In the genomic region with DNA sequence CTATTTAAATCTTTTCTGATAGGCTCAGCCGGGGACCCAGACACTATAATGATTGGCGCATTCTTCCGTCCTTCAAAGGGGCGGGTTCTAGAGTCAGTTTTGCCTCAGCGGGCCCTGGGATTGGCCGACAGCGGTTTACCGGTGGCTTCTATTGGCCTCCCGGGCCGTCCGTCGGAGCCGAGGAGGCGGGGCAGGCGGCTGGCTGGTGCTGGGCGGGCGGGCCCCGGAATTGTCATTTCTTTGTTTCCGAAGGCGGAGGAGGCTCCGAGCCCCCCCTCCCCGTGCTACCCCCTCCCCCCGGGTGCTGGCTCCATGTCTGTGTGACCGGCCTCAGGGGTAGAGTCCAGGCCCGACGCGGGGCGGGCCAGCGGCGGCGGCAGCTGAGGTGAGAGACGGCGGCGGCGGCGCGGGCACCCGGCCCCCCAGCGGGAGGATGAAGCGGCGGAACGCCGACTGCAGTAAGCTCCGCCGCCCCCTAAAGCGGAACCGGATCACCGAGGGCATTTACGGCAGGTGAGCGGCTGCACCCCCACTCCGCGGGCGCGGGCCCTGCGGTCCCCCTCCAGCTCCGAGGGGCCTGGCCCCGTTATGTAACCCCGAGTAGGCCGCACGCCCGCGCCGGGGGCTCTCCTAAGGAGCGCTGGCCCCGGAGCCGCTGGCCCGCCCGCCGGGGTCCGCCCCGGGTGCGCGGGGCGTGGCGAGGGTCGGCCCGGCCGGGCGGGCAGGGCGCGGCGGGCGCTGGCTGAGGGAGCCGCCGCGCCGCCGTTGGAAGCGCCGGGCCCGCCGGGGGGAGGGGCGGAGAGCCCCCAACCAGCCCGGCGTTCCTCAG, we compare ENCODE assay signal across 8 cellular contexts. TPM values are rescaled to one million over a fixed set of nuclear protein-coding genes. Genes with fewer than 3 reads are reported as not detected.
DNase-seq lines count a peak whose midpoint lies in the region; ATAC-seq and TF ChIP-seq lines count a peak whose summit lies in the region.

A gene with protein sequence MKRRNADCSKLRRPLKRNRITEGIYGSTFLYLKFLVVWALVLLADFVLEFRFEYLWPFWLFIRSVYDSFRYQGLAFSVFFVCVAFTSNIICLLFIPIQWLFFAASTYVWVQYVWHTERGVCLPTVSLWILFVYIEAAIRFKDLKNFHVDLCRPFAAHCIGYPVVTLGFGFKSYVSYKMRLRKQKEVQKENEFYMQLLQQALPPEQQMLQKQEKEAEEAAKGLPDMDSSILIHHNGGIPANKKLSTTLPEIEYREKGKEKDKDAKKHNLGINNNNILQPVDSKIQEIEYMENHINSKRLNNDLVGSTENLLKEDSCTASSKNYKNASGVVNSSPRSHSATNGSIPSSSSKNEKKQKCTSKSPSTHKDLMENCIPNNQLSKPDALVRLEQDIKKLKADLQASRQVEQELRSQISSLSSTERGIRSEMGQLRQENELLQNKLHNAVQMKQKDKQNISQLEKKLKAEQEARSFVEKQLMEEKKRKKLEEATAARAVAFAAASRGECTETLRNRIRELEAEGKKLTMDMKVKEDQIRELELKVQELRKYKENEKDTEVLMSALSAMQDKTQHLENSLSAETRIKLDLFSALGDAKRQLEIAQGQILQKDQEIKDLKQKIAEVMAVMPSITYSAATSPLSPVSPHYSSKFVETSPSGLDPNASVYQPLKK (plus strand): TSS at position 232 of the 829 bp plus-strand sequence. CDS start 202 bp downstream, at position 434.

- peak within 1 kb of the TSS; percentile 96 to 100 (median 100) for H3K27ac Mint-ChIP-seq in naive thymus-derived CD4-positive, alpha-beta T cell
- H3K27ac Mint-ChIP-seq in stimulated activated memory B cell treated with anti-CD40 and anti-IgM and Interleukin-4, amounts not matched to agents 10 μg/mL and 1 μg/mL and 100 μg/mL, for 72 hours = peak within 1 kb of the TSS; percentile 99

- TF ChIP-seq CTCF in fibroblast of mammary gland (conservative IDR thresholded peaks at IDR 0.05; ENCODE audit: control insufficient read depth, insufficient read depth, low read depth, low read length) = no peak

- H3K36me3 Mint-ChIP-seq in naive thymus-derived CD4-positive, alpha-beta T cell = peaks cover 0 to 5% (median 0%) of the 10 kb centered on the region in 5 donors
- no peaks in the 10 kb centered on the region for H3K36me3 Mint-ChIP-seq in stimulated activated memory B cell treated with anti-CD40 and anti-IgM and Interleukin-4, amounts not matched to agents 10 μg/mL and 1 μg/mL and 100 μg/mL, for 72 hours

- H3K9me3 Mint-ChIP-seq in naive thymus-derived CD4-positive, alpha-beta T cell = peaks cover 0 to 6% (median 0%) of the 10 kb centered on the region in 11 donors
- no peaks in the 10 kb centered on the region for H3K9me3 Mint-ChIP-seq in stimulated activated memory B cell treated with anti-CD40 and anti-IgM and Interleukin-4, amounts not matched to agents 10 μg/mL and 1 μg/mL and 100 μg/mL, for 72 hours

- H3K36me3 ChIP-seq in H7 (replicated peaks; ENCODE audit: control insufficient read depth, insufficient read depth, low read length) = no peaks in the 10 kb centered on the region
- H3K36me3 ChIP-seq in naive thymus-derived CD4-positive, alpha-beta T cell (ENCODE audit: control insufficient read depth in 2 of 3, insufficient read depth in 3 of 3, low read length in 3 of 3) = no peaks in the 10 kb centered on the region

- H3K4me3 Mint-ChIP-seq in naive thymus-derived CD4-positive, alpha-beta T cell = peak within 1 kb of the TSS; percentile 93 to 99 (median 98)
- peak within 1 kb of the TSS; percentile 94 for H3K4me3 Mint-ChIP-seq in stimulated activated memory B cell treated with anti-CD40 and anti-IgM and Interleukin-4, amounts not matched to agents 10 μg/mL and 1 μg/mL and 100 μg/mL, for 72 hours

- peaks cover 0 to 3% (median 0%) of the 10 kb centered on the region in 5 donors for H3K27me3 Mint-ChIP-seq in naive thymus-derived CD4-positive, alpha-beta T cell
- no peaks in the 10 kb centered on the region for H3K27me3 Mint-ChIP-seq in stimulated activated memory B cell treated with anti-CD40 and anti-IgM and Interleukin-4, amounts not matched to agents 10 μg/mL and 1 μg/mL and 100 μg/mL, for 72 hours

- POLR2A ChIA-PET in naive thymus-derived CD4-positive, alpha-beta T cell (lab: Charles Lee) = interaction anchor here (0.5 to 3.6 kb wide), 14 partner anchors 28 to 1167 kb away, joined by 3 to 24 read pairs (median 5); a partner anchor contains a TSS

- CTCF ChIA-PET in naive thymus-derived CD4-positive, alpha-beta T cell (lab: Charles Lee) = interaction anchor here (0.9 to 1.8 kb wide), 4 partner anchors 20 to 118 kb away, joined by 3 to 6 read pairs (median 5); no protein-coding TSS in a partner anchor

- peak; percentile 91 for ATAC-seq in naive thymus-derived CD4-positive, alpha-beta T cell
- ATAC-seq in stimulated activated memory B cell treated with anti-CD40 and anti-IgM and Interleukin-4, amounts not matched to agents 10 μg/mL and 1 μg/mL and 100 μg/mL, for 72 hours = peak; percentile 95

- DNase-seq in Daoy (ENCODE audit: low read depth) (peak; percentile 93), H7 (peak; percentile 99), M059J (ENCODE audit: low read depth) (peak; percentile 93), SHP77 (lab: John Stamatoyannopoulos, UW) (peak; percentile 93 to 94), fibroblast of mammary gland (ENCODE audit: low read depth) (peak; percentile 94)
- DNase-seq in activated T-helper 9 cell treated with anti-CD3 and anti-CD28 coated beads, Interleukin-2, amount 50 U/mL, for 16 hours (ENCODE audit: low read depth) = peak; percentile 94
- peak; percentile 93 to 99 (median 98) for DNase-seq in naive thymus-derived CD4-positive, alpha-beta T cell

- H3K9me3 ChIP-seq in naive thymus-derived CD4-positive, alpha-beta T cell (ENCODE audit: control insufficient read depth in 2 of 3, low read length in 3 of 3) = no peaks in the 10 kb centered on the region

- peak within 1 kb of the TSS; percentile 96 for H3K27ac ChIP-seq in naive thymus-derived CD4-positive, alpha-beta T cell (ENCODE audit: low read depth, low read length)

- peaks cover 30 to 33% of the 10 kb centered on the region in 2 donors for H3K4me1 ChIP-seq in naive thymus-derived CD4-positive, alpha-beta T cell (ENCODE audit: control insufficient read depth in 2 of 2, insufficient read depth in 2 of 2, low read length in 2 of 2)

- H3K4me1 Mint-ChIP-seq in naive thymus-derived CD4-positive, alpha-beta T cell = peaks cover 32 to 55% (median 48%) of the 10 kb centered on the region in 7 donors
- peaks cover 50% of the 10 kb centered on the region for H3K4me1 Mint-ChIP-seq in stimulated activated memory B cell treated with anti-CD40 and anti-IgM and Interleukin-4, amounts not matched to agents 10 μg/mL and 1 μg/mL and 100 μg/mL, for 72 hours

- intact Hi-C loops in naive thymus-derived CD4-positive, alpha-beta T cell (cut with micrococcal nuclease) = loop anchor here (1.0 to 10.0 kb wide), 12 partner anchors 36 to 929 kb away; a partner anchor contains a TSS

- H3K4me3 ChIP-seq in H7 (ENCODE audit: insufficient read depth, low read depth, low read length) = peak within 1 kb of the TSS; percentile 91
- H3K4me3 ChIP-seq in fibroblast of mammary gland (ENCODE audit: control insufficient read depth, low read depth, low read length) = peak within 1 kb of the TSS; percentile 88
- peak within 1 kb of the TSS; percentile 100 for H3K4me3 ChIP-seq in naive thymus-derived CD4-positive, alpha-beta T cell (ENCODE audit: low read length)

- H3K27me3 ChIP-seq in H7 (ENCODE audit: control insufficient read depth, insufficient read depth, low read length) = no peaks in the 10 kb centered on the region; the same call in 1 of the 2 replicates
- no peaks in the 10 kb centered on the region for H3K27me3 ChIP-seq in naive thymus-derived CD4-positive, alpha-beta T cell (ENCODE audit: control insufficient read depth in 2 of 2, insufficient read depth in 2 of 2, low read length in 2 of 2)

RNA-seq across cellular contexts. Expression of the gene that starts here (rescaled TPM):
- total RNA-seq in Daoy (2014; rRNA removed; shearing (Covaris generic)) = 12.7 and 15.9 TPM in 2 replicates
- total RNA-seq in H7 (2014; rRNA removed; shearing (Covaris generic)) = 13.6 and 15.6 TPM in 2 replicates
- 16.0 and 23.5 TPM in 2 replicates for total RNA-seq in M059J (2014; rRNA removed; shearing (Covaris generic))
- 10 to 100 TPM; 16.7 to 25.9 (median 22.0) TPM for total RNA-seq in naive thymus-derived CD4-positive, alpha-beta T cell
- polyA plus RNA-seq in naive thymus-derived CD4-positive, alpha-beta T cell = 1 to 10 TPM; 8.8 to 9.8 TPM

Comparison
In these comparisons a context has a peak if more than half of its experiments do, and no peak if none do; other contexts are left out.
1. Peak in every context shown above with its lines: DNase-seq, ATAC-seq, H3K4me3 ChIP-seq and H3K27ac ChIP-seq.